18 cellular contexts compared by ENCODE assay signal in genomic region chr15:87743557-87743956, GRCh38.
"Had no signal": no experiment of that assay in that cellular context is flagged by ENCODE, and none has a peak within 500 bp of the region (broad histone marks: within the 10 kb centered on the region; RNA-seq: fewer than 3 reads in every experiment).

No MANE protein-coding gene starts in this region.

- FAIRE-seq: endothelial cell of umbilical vein, pancreas, TTC549 had no signal

- H3K9me3 Mint-ChIP-seq: activated T-cell treated with anti-CD3 and anti-CD28 coated beads, Interleukin-2, amount 50 U/mL, for 72 hours; naive thymus-derived CD8-positive, alpha-beta T cell; T-helper 2 cell treated with Interferon-gamma antibody and Interleukin-4, amounts not matched to agents 5 μg/mL and 100 μg/mL, for 36 hours had no signal

- H3K4me3 Mint-ChIP-seq: activated T-cell treated with anti-CD3 and anti-CD28 coated beads, Interleukin-2, amount 50 U/mL, for 72 hours; immature natural killer cell; naive thymus-derived CD8-positive, alpha-beta T cell; T-helper 2 cell treated with Interferon-gamma antibody and Interleukin-4, amounts not matched to agents 5 μg/mL and 100 μg/mL, for 36 hours had no signal

- H3K36me3 Mint-ChIP-seq: immature natural killer cell; naive thymus-derived CD8-positive, alpha-beta T cell had no signal

- H3K4me3 ChIP-seq: adrenal gland, heart right ventricle, pancreas, upper lobe of right lung had no signal

- H3K27ac Mint-ChIP-seq: activated T-cell treated with anti-CD3 and anti-CD28 coated beads, Interleukin-2, amount 50 U/mL, for 72 hours; immature natural killer cell; naive thymus-derived CD8-positive, alpha-beta T cell; T-helper 2 cell treated with Interferon-gamma antibody and Interleukin-4, amounts not matched to agents 5 μg/mL and 100 μg/mL, for 36 hours had no signal

- ATAC-seq: activated T-cell treated with anti-CD3 and anti-CD28 coated beads, Interleukin-2, amount 50 U/mL, for 72 hours; heart right ventricle; naive thymus-derived CD8-positive, alpha-beta T cell; pancreas; sciatic nerve; upper lobe of right lung had no signal

- H3K4me1 Mint-ChIP-seq: immature natural killer cell; naive thymus-derived CD8-positive, alpha-beta T cell had no signal

- DNase-seq: activated CD4-positive, alpha-beta T cell treated with anti-CD3 and anti-CD28 coated beads, Interleukin-2, amount 50 U/mL, for 4 hours; activated effector memory CD4-positive, alpha-beta T cell treated with anti-CD3 and anti-CD28 coated beads, Interleukin-2, amount 50 U/mL, for 16 hours; activated naive CD4-positive, alpha-beta T cell treated with anti-CD3 and anti-CD28 coated beads, Interleukin-2, amount 50 U/mL, for 16 hours; activated T-cell treated with anti-CD3 and anti-CD28 coated beads, Interleukin-2, amount 50 U/mL, for 72 hours; adrenal gland; effector CD8-positive, alpha-beta T cell; heart right ventricle; immature natural killer cell; mesendoderm; naive thymus-derived CD8-positive, alpha-beta T cell; pancreas; stimulated activated CD8-positive, alpha-beta memory T cell treated with anti-CD3 and anti-CD28 coated beads, Interleukin-4, amount 100 ng/mL, for 48 hours; stimulated activated naive CD4-positive, alpha-beta T cell; upper lobe of right lung had no signal
